Comparison of ENCODE assay signal across 9 cellular contexts in the genomic region with DNA sequence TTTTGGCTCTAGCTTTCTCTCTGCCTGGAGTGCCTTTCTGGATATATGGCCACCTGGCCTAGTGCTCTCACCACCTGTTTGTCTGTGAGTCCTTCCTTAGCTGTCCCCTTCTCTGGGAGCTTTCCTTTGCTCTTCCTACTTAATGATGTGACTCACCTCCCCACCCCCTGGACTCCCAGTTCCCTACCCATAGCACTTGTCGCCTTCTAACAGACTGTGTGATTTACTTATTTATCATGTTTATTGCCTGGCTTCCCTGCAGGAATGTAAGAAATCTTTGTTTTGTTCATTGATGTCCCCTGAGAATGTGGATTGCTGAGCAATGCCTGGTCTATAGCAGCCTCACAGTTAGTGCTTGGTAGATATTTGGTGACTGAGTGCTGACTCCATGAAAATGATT. TPM values are rescaled to one million over a fixed set of nuclear protein-coding genes. Genes with fewer than 3 reads are reported as not detected.
DNase-seq lines count a peak whose midpoint lies in the region; ATAC-seq and TF ChIP-seq lines count a peak whose summit lies in the region.
"Had no signal": no experiment of that assay in that cellular context is flagged by ENCODE, and none has a peak within 500 bp of the region (broad histone marks: within the 10 kb centered on the region; RNA-seq: fewer than 3 reads in every experiment).

No MANE protein-coding gene starts in this region.

- no peaks in the 10 kb centered on the region for H3K27me3 ChIP-seq in skeletal muscle satellite cell (ENCODE audit: control insufficient read depth, insufficient read depth, low read length)

- H3K9me3 ChIP-seq in skeletal muscle satellite cell (replicated peaks; ENCODE audit: low read length) = no peaks in the 10 kb centered on the region

- peak overlapping the region; percentile 0 for H3K4me2 ChIP-seq in skeletal muscle satellite cell (ENCODE audit: low read length)

- no peaks in the 10 kb centered on the region for H3K36me3 ChIP-seq in skeletal muscle satellite cell (ENCODE audit: insufficient read depth, low read length)

- peaks cover 43% of the 10 kb centered on the region for H3K4me1 ChIP-seq in skeletal muscle satellite cell (ENCODE audit: control insufficient read depth, insufficient read depth, low read length)

- ATAC-seq in SK-N-SH treated with all-trans-retinoic acid at 6 μM for 48 hours (peak; percentile 52), HG03565 (IDR thresholded peaks at IDR 0.05; ENCODE audit: unreplicated experiment) (no peak)

- DNase-seq in GM04504 (ENCODE audit: low read depth) (peak; percentile 62), glomerular visceral epithelial cell (ENCODE audit: extremely low spot score) (peak; percentile 70), NCI-H1417 (lab: John Stamatoyannopoulos, UW) (no peak), epidermal melanocyte (ENCODE audit: insufficient read length, low spot score) (no peak)
- no peak for DNase-seq in stimulated activated CD4-positive, alpha-beta T cell treated with anti-CD3 and anti-CD28 coated beads, Interleukin-4, amount 100 ng/mL, for 24 hours
- DNase-seq: NCI-H1092 had no signal

- no peak overlapping the region for H3K4me3 ChIP-seq in skeletal muscle satellite cell (ENCODE audit: low read length)

- H3K9ac ChIP-seq in skeletal muscle satellite cell (ENCODE audit: low read depth, low read length) = no peak overlapping the region

TF ChIP-seq in SK-N-SH treated with all-trans-retinoic acid at 6 μM for 48 hours, 23 proteins besides CTCF, POLR2A, EP300 and RAD21:
- TF ChIP-seq TOX (CRISPR knock-in tag; IDR thresholded peaks at IDR 0.05; ENCODE audit: borderline replicate concordance) = no peak
- TF ChIP-seq ZNF565 (CRISPR knock-in tag; conservative IDR thresholded peaks at IDR 0.05; ENCODE audit: low read depth) = no peak
- no peak for TF ChIP-seq ISL1 (CRISPR knock-in tag; IDR thresholded peaks at IDR 0.05)
- TF ChIP-seq, protein P1, sequence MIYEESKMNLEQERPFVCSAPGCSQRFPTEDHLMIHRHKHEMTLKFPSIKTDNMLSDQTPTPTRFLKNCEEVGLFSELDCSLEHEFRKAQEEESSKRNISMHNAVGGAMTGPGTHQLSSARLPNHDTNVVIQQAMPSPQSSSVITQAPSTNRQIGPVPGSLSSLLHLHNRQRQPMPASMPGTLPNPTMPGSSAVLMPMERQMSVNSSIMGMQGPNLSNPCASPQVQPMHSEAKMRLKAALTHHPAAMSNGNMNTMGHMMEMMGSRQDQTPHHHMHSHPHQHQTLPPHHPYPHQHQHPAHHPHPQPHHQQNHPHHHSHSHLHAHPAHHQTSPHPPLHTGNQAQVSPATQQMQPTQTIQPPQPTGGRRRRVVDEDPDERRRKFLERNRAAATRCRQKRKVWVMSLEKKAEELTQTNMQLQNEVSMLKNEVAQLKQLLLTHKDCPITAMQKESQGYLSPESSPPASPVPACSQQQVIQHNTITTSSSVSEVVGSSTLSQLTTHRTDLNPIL (CRISPR knock-in tag; IDR thresholded peaks at IDR 0.05; ENCODE audit: low read depth) = no peak
- TF ChIP-seq PPARA (CRISPR knock-in tag; IDR thresholded peaks at IDR 0.05; ENCODE audit: borderline replicate concordance) = no peak

RNA-seq across cellular contexts. Expression of a gene that starts 18.9 kb away (rescaled TPM):
- total RNA-seq in skeletal muscle satellite cell (2012; rRNA removed) = 109 and 111 TPM in 2 replicates

Comparison
In these comparisons a context has a peak if more than half of its experiments do, and no peak if none do; other contexts are left out.
1. DNase-seq: peak in GM04504 (single experiment) and glomerular visceral epithelial cell (single experiment); none in NCI-H1417 (0 of 3), stimulated activated CD4-positive, alpha-beta T cell treated with anti-CD3 and anti-CD28 coated beads, Interleukin-4, amount 100 ng/mL, for 24 hours (single experiment) and epidermal melanocyte (single experiment).